1 cellular context compared by ENCODE assay signal in the genomic region with DNA sequence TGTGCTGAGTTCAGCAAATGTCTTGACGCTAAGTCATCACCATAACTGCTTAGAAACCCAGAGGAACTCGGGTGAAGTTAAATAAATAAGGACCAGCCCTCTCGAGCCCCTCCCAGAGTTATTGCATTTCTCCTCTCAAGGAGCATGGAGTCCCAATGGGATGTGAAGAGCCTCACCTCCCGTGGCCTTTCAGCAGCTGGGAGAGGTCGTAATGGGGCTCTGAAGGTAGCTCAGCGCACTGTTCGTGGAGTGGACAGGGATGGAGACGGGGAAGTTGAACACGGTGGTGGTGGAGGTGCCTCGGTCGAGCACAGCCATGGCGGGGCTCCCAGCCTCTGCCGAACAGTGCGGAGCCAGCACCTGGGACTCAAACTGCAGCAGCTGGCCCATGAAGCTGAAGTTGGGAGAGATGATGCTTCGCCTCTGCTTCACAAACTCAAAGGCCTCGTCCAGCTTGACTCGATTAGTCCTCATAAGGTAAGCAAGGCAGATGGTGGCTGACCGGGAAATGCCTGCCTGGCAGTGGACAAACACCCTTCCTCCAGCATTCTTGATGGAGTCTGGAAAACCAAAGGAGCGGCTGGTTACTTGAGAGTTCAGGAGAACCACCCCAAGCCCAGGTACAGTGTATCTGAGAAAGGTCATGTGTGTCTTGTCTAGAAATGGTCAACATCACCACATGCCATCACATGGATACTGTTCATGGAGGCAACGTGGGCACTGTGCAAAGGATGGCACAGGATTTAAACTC.
TF ChIP-seq lines count a peak whose summit lies in the region.

No MANE protein-coding gene starts in this region.

TF ChIP-seq in HepG2, 621 proteins besides CTCF, POLR2A, EP300 and RAD21 (continued from another document and continues in another):
- TF ChIP-seq, protein P1, sequence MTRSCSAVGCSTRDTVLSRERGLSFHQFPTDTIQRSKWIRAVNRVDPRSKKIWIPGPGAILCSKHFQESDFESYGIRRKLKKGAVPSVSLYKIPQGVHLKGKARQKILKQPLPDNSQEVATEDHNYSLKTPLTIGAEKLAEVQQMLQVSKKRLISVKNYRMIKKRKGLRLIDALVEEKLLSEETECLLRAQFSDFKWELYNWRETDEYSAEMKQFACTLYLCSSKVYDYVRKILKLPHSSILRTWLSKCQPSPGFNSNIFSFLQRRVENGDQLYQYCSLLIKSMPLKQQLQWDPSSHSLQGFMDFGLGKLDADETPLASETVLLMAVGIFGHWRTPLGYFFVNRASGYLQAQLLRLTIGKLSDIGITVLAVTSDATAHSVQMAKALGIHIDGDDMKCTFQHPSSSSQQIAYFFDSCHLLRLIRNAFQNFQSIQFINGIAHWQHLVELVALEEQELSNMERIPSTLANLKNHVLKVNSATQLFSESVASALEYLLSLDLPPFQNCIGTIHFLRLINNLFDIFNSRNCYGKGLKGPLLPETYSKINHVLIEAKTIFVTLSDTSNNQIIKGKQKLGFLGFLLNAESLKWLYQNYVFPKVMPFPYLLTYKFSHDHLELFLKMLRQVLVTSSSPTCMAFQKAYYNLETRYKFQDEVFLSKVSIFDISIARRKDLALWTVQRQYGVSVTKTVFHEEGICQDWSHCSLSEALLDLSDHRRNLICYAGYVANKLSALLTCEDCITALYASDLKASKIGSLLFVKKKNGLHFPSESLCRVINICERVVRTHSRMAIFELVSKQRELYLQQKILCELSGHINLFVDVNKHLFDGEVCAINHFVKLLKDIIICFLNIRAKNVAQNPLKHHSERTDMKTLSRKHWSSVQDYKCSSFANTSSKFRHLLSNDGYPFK (CRISPR knock-in tag; IDR thresholded peaks at IDR 0.05; ENCODE audit: borderline replicate concordance): no peak
- TF ChIP-seq, protein P2, sequence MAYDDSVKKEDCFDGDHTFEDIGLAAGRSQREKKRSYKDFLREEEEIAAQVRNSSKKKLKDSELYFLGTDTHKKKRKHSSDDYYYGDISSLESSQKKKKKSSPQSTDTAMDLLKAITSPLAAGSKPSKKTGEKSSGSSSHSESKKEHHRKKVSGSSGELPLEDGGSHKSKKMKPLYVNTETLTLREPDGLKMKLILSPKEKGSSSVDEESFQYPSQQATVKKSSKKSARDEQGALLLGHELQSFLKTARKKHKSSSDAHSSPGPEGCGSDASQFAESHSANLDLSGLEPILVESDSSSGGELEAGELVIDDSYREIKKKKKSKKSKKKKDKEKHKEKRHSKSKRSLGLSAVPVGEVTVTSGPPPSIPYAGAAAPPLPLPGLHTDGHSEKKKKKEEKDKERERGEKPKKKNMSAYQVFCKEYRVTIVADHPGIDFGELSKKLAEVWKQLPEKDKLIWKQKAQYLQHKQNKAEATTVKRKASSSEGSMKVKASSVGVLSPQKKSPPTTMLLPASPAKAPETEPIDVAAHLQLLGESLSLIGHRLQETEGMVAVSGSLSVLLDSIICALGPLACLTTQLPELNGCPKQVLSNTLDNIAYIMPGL (CRISPR knock-in tag; IDR thresholded peaks at IDR 0.05; ENCODE audit: borderline replicate concordance in 1 of 2, low read depth in 1 of 2): no peak
- 0 out of 3 replicates have a peak, but pooled peaks have one; percentile 15 for TF ChIP-seq MXI1 (IDR thresholded peaks at IDR 0.05; ENCODE audit: borderline replicate concordance, low read depth, low read length)
- TF ChIP-seq, protein P3, sequence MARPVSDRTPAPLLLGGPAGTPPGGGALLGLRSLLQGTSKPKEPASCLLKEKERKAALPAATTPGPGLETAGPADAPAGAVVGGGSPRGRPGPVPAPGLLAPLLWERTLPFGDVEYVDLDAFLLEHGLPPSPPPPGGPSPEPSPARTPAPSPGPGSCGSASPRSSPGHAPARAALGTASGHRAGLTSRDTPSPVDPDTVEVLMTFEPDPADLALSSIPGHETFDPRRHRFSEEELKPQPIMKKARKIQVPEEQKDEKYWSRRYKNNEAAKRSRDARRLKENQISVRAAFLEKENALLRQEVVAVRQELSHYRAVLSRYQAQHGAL (CRISPR knock-in tag; IDR thresholded peaks at IDR 0.05; ENCODE audit: not compliant biosample characterization): no peak
- TF ChIP-seq ASH2L (IDR thresholded peaks at IDR 0.05; ENCODE audit: insufficient read length, low read depth, low read length): peak; percentile 27
- TF ChIP-seq ZFP36L1 (CRISPR knock-in tag; IDR thresholded peaks at IDR 0.05): peak; percentile 84
- TF ChIP-seq PRPF4 (IDR thresholded peaks at IDR 0.05; ENCODE audit: low read depth, low read length, poor library complexity, severe bottlenecking): peak; percentile 63
- TF ChIP-seq KDM6A (CRISPR knock-in tag; IDR thresholded peaks at IDR 0.05; ENCODE audit: low read depth): no peak
- peak; percentile 38 for TF ChIP-seq TBL1XR1 (IDR thresholded peaks at IDR 0.05; ENCODE audit: borderline replicate concordance, low read length, partially characterized antibody)
- TF ChIP-seq ZBTB38 (CRISPR knock-in tag; IDR thresholded peaks at IDR 0.05): peak; percentile 94
- TF ChIP-seq ZNF33A (CRISPR knock-in tag; IDR thresholded peaks at IDR 0.05; ENCODE audit: borderline replicate concordance): no peak
- no peak for TF ChIP-seq SMAD9 (CRISPR knock-in tag; IDR thresholded peaks at IDR 0.05)
- peak; percentile 61; the same call in 1 of the 2 replicates for TF ChIP-seq ZBTB20 (CRISPR knock-in tag; IDR thresholded peaks at IDR 0.05; ENCODE audit: borderline replicate concordance, low read depth)
- no peak for TF ChIP-seq ZNF788 (CRISPR knock-in tag; IDR thresholded peaks at IDR 0.05; ENCODE audit: borderline replicate concordance)
- no peak for TF ChIP-seq ZNF772 (CRISPR knock-in tag; IDR thresholded peaks at IDR 0.05)
- TF ChIP-seq PAX8 (CRISPR knock-in tag; IDR thresholded peaks at IDR 0.05; ENCODE audit: borderline replicate concordance): no peak
- TF ChIP-seq ZMYM3 (CRISPR knock-in tag; IDR thresholded peaks at IDR 0.05): 0 out of 2 replicates have a peak, but pooled peaks have one; percentile 11
- no peak for TF ChIP-seq ZSCAN20 (CRISPR knock-in tag; IDR thresholded peaks at IDR 0.05; ENCODE audit: borderline replicate concordance)
- peak; percentile 97 for TF ChIP-seq MAFF (IDR thresholded peaks at IDR 0.05; ENCODE audit: low read depth, low read length)
- TF ChIP-seq MAFK (conservative IDR thresholded peaks at IDR 0.05 in 1 of 2, IDR thresholded peaks at IDR 0.05 in 1 of 2; ENCODE audit: low read length in 2 of 2): peak; percentile 97
- TF ChIP-seq SNAI1 (CRISPR knock-in tag; IDR thresholded peaks at IDR 0.05; ENCODE audit: borderline replicate concordance): no peak
- TF ChIP-seq, protein P4, sequence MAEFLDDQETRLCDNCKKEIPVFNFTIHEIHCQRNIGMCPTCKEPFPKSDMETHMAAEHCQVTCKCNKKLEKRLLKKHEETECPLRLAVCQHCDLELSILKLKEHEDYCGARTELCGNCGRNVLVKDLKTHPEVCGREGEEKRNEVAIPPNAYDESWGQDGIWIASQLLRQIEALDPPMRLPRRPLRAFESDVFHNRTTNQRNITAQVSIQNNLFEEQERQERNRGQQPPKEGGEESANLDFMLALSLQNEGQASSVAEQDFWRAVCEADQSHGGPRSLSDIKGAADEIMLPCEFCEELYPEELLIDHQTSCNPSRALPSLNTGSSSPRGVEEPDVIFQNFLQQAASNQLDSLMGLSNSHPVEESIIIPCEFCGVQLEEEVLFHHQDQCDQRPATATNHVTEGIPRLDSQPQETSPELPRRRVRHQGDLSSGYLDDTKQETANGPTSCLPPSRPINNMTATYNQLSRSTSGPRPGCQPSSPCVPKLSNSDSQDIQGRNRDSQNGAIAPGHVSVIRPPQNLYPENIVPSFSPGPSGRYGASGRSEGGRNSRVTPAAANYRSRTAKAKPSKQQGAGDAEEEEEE (CRISPR knock-in tag; IDR thresholded peaks at IDR 0.05; ENCODE audit: borderline replicate concordance): no peak
- TF ChIP-seq, protein P5, sequence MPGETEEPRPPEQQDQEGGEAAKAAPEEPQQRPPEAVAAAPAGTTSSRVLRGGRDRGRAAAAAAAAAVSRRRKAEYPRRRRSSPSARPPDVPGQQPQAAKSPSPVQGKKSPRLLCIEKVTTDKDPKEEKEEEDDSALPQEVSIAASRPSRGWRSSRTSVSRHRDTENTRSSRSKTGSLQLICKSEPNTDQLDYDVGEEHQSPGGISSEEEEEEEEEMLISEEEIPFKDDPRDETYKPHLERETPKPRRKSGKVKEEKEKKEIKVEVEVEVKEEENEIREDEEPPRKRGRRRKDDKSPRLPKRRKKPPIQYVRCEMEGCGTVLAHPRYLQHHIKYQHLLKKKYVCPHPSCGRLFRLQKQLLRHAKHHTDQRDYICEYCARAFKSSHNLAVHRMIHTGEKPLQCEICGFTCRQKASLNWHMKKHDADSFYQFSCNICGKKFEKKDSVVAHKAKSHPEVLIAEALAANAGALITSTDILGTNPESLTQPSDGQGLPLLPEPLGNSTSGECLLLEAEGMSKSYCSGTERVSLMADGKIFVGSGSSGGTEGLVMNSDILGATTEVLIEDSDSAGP (CRISPR knock-in tag; IDR thresholded peaks at IDR 0.05; ENCODE audit: borderline replicate concordance): 0 out of 2 replicates have a peak, but pooled peaks have one; percentile 9
- TF ChIP-seq BRD4 (CRISPR knock-in tag; IDR thresholded peaks at IDR 0.05): no peak
- TF ChIP-seq POLR2AphosphoS5 (IDR thresholded peaks at IDR 0.05; ENCODE audit: low read depth, low read length): peak; percentile 20; the same call in 1 of the 2 replicates
- no peak for TF ChIP-seq ZNF558 (CRISPR knock-in tag; IDR thresholded peaks at IDR 0.05; ENCODE audit: borderline replicate concordance)
- no peak for TF ChIP-seq ZNF235 (CRISPR knock-in tag; IDR thresholded peaks at IDR 0.05; ENCODE audit: borderline replicate concordance)
- TF ChIP-seq, protein P6, sequence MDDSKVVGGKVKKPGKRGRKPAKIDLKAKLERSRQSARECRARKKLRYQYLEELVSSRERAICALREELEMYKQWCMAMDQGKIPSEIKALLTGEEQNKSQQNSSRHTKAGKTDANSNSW (CRISPR knock-in tag; IDR thresholded peaks at IDR 0.05; ENCODE audit: borderline replicate concordance): no peak
- peak; percentile 76 for TF ChIP-seq ZC3H13 (CRISPR knock-in tag; IDR thresholded peaks at IDR 0.05)
- TF ChIP-seq ZSCAN31 (CRISPR knock-in tag; IDR thresholded peaks at IDR 0.05; ENCODE audit: low read depth): no peak
- no peak; the same call in 1 of the 2 replicates for TF ChIP-seq PAF1 (CRISPR knock-in tag; IDR thresholded peaks at IDR 0.05)
- no peak for TF ChIP-seq NFE2L2 (IDR thresholded peaks at IDR 0.05; ENCODE audit: low read length)
- no peak for TF ChIP-seq FOXM1 (CRISPR knock-in tag; IDR thresholded peaks at IDR 0.05)
- TF ChIP-seq, protein P7, sequence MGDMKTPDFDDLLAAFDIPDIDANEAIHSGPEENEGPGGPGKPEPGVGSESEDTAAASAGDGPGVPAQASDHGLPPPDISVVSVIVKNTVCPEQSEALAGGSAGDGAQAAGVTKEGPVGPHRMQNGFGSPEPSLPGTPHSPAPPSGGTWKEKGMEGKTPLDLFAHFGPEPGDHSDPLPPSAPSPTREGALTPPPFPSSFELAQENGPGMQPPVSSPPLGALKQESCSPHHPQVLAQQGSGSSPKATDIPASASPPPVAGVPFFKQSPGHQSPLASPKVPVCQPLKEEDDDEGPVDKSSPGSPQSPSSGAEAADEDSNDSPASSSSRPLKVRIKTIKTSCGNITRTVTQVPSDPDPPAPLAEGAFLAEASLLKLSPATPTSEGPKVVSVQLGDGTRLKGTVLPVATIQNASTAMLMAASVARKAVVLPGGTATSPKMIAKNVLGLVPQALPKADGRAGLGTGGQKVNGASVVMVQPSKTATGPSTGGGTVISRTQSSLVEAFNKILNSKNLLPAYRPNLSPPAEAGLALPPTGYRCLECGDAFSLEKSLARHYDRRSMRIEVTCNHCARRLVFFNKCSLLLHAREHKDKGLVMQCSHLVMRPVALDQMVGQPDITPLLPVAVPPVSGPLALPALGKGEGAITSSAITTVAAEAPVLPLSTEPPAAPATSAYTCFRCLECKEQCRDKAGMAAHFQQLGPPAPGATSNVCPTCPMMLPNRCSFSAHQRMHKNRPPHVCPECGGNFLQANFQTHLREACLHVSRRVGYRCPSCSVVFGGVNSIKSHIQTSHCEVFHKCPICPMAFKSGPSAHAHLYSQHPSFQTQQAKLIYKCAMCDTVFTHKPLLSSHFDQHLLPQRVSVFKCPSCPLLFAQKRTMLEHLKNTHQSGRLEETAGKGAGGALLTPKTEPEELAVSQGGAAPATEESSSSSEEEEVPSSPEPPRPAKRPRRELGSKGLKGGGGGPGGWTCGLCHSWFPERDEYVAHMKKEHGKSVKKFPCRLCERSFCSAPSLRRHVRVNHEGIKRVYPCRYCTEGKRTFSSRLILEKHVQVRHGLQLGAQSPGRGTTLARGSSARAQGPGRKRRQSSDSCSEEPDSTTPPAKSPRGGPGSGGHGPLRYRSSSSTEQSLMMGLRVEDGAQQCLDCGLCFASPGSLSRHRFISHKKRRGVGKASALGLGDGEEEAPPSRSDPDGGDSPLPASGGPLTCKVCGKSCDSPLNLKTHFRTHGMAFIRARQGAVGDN (CRISPR knock-in tag; IDR thresholded peaks at IDR 0.05): peak; percentile 57
- 0 out of 2 replicates have a peak, but pooled peaks have one; percentile 10 for TF ChIP-seq ZFX (CRISPR knock-in tag; IDR thresholded peaks at IDR 0.05; ENCODE audit: low read depth)
- TF ChIP-seq ZNF335 (CRISPR knock-in tag; IDR thresholded peaks at IDR 0.05): 0 out of 2 replicates have a peak, but pooled peaks have one; percentile 20
- TF ChIP-seq FOSL1 (CRISPR knock-in tag; IDR thresholded peaks at IDR 0.05; ENCODE audit: borderline replicate concordance): no peak
- TF ChIP-seq, protein P8, sequence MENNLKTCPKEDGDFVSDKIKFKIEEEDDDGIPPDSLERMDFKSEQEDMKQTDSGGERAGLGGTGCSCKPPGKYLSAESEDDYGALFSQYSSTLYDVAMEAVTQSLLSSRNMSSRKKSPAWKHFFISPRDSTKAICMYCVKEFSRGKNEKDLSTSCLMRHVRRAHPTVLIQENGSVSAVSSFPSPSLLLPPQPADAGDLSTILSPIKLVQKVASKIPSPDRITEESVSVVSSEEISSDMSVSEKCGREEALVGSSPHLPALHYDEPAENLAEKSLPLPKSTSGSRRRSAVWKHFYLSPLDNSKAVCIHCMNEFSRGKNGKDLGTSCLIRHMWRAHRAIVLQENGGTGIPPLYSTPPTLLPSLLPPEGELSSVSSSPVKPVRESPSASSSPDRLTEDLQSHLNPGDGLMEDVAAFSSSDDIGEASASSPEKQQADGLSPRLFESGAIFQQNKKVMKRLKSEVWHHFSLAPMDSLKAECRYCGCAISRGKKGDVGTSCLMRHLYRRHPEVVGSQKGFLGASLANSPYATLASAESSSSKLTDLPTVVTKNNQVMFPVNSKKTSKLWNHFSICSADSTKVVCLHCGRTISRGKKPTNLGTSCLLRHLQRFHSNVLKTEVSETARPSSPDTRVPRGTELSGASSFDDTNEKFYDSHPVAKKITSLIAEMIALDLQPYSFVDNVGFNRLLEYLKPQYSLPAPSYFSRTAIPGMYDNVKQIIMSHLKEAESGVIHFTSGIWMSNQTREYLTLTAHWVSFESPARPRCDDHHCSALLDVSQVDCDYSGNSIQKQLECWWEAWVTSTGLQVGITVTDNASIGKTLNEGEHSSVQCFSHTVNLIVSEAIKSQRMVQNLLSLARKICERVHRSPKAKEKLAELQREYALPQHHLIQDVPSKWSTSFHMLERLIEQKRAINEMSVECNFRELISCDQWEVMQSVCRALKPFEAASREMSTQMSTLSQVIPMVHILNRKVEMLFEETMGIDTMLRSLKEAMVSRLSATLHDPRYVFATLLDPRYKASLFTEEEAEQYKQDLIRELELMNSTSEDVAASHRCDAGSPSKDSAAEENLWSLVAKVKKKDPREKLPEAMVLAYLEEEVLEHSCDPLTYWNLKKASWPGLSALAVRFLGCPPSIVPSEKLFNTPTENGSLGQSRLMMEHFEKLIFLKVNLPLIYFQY (CRISPR knock-in tag; IDR thresholded peaks at IDR 0.05; ENCODE audit: borderline replicate concordance): no peak
- no peak for TF ChIP-seq FOXO1 (CRISPR knock-in tag; IDR thresholded peaks at IDR 0.05)
- TF ChIP-seq RFX3 (CRISPR knock-in tag; IDR thresholded peaks at IDR 0.05): no peak
- no peak for TF ChIP-seq RFXANK (CRISPR knock-in tag; IDR thresholded peaks at IDR 0.05)
